ENCODE assay signal across 20 cellular contexts in the genomic region with DNA sequence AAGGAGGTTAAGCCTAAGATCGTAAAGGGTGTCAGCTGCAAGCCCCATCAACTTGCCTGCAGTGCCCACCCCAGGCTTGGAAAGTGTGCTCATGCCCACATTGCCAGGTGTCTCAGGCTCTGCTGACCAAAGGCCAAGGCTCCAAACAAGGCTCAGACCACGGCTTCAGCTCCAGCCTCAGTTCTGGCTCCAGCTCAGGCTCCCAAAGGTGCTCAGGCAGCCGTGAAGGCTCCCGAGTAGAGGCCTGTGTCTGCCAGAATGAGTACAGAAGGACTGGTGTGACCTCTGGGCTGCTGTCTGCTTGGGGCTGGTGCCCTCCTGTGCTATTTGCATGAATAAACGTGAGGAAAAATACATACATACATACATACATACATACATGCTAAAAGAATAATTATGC. TPM values are rescaled to one million over a fixed set of nuclear protein-coding genes. Genes with fewer than 3 reads are reported as not detected.
A peak's percentile ranks its signal among the peaks of the same experiment; 100 is the strongest.
DNase-seq lines count a peak whose midpoint lies in the region; ATAC-seq, FAIRE-seq and TF ChIP-seq lines count a peak whose summit lies in the region.
"Had no signal": no experiment of that assay in that cellular context is flagged by ENCODE, and none has a peak within 500 bp of the region (broad histone marks: within the 10 kb centered on the region; RNA-seq: fewer than 3 reads in every experiment).

No MANE protein-coding gene starts in this region.

- no TSS peak for BruUV-seq in HepG2 (replicated peaks; lab: Mats Ljungman, UMichigan)

- no peak overlapping the region for H3K27ac Mint-ChIP-seq in astrocyte (ENCODE audit: unreplicated experiment)
- H3K27ac Mint-ChIP-seq in CD8-positive, alpha-beta memory T cell, result no peak overlapping the region
- H3K27ac Mint-ChIP-seq in activated naive CD4-positive, alpha-beta T cell treated with anti-CD3 and anti-CD28 coated beads for 36 hours, result no peak overlapping the region
- H3K27ac Mint-ChIP-seq: CD4-positive, alpha-beta T cell had no signal

- 0% methylated on average over 4 of the region's 5 CpGs for WGBS in HepG2 (ENCODE audit: low lambda C conversion rate)
- 74% methylated on average over 4 of the region's 5 CpGs for WGBS in right lobe of liver (ENCODE audit: insufficient coverage, low coverage, low lambda C conversion rate, missing lambda C conversion rate)

- no peak for ATAC-seq in HepG2
- ATAC-seq in right lobe of liver, result no peak
- no peak for ATAC-seq in GM21528 (IDR thresholded peaks at IDR 0.05; ENCODE audit: low FRiP score, unreplicated experiment)
- ATAC-seq in foreskin keratinocyte, result no peak

- H3K79me2 ChIP-seq in HepG2 (ENCODE audit: insufficient read depth, low read length) (no peaks in the 10 kb centered on the region), astrocyte (ENCODE audit: insufficient read depth, low read length) (no peaks in the 10 kb centered on the region)

- DNase-seq in HepG2 (ENCODE audit: low spot score) (no peak), right lobe of liver (no peak), astrocyte (ENCODE audit: low read depth) (no peak), myocyte (ENCODE audit: low read depth) (peak; percentile 77), foreskin keratinocyte (no peak)
- DNase-seq in CD8-positive, alpha-beta memory T cell, result no peak
- DNase-seq in activated naive CD4-positive, alpha-beta T cell treated with anti-CD3 and anti-CD28 coated beads for 36 hours, result no peak
- DNase-seq: 8988T; CD4-positive, alpha-beta T cell; DMS153; GDM1; GOT3; NCI-H1417 treated with DMSO at 0.1 percent for 48 hours; NCI-H187 treated with DMSO at 0.1 percent for 48 hours; NCI-H2227 treated with DMSO at 0.1 percent for 48 hours; NCI-H510A treated with DMSO at 0.1 percent for 48 hours; NCI-H774; OCI-M1; SJCRH30 had no signal

- H3K4me1 ChIP-seq in HepG2 (ENCODE audit: insufficient read depth, low read length), result peaks cover 45% of the 10 kb centered on the region
- no peaks in the 10 kb centered on the region for H3K4me1 ChIP-seq in right lobe of liver
- H3K4me1 ChIP-seq in astrocyte (ENCODE audit: insufficient read depth, low read length), result peaks cover 60% of the 10 kb centered on the region
- H3K4me1 ChIP-seq in CD8-positive, alpha-beta memory T cell (ENCODE audit: insufficient read depth, low read length), result no peaks in the 10 kb centered on the region
- peaks cover 29% of the 10 kb centered on the region for H3K4me1 ChIP-seq in foreskin keratinocyte

- H3K27ac ChIP-seq in HepG2 (ENCODE audit: extremely low read length, insufficient read depth, low read length), result no peak overlapping the region
- no peak overlapping the region for H3K27ac ChIP-seq in right lobe of liver
- peak overlapping the region; percentile 82 for H3K27ac ChIP-seq in astrocyte (ENCODE audit: low read depth, low read length)
- no peak overlapping the region for H3K27ac ChIP-seq in CD8-positive, alpha-beta memory T cell (ENCODE audit: low read depth, low read length)
- H3K27ac ChIP-seq in foreskin keratinocyte, result no peak overlapping the region
- H3K27ac ChIP-seq: SJCRH30 had no signal

- H3K9me3 ChIP-seq in HepG2 (ENCODE audit: low read length), result no peaks in the 10 kb centered on the region
- H3K9me3 ChIP-seq in right lobe of liver, result no peaks in the 10 kb centered on the region
- no peaks in the 10 kb centered on the region for H3K9me3 ChIP-seq in astrocyte (ENCODE audit: insufficient read depth, low read depth, low read length)
- no peaks in the 10 kb centered on the region for H3K9me3 ChIP-seq in CD8-positive, alpha-beta memory T cell (ENCODE audit: low read length)
- H3K9me3 ChIP-seq: SJCRH30 had no signal

- H3K4me3 ChIP-seq in HepG2 (replicated peaks in 1 of 3; ENCODE audit: insufficient read depth in 1 of 3, low read depth in 2 of 3, low read length in 3 of 3), result no peak overlapping the region
- H3K4me3 ChIP-seq in right lobe of liver, result no peak overlapping the region
- no peak overlapping the region for H3K4me3 ChIP-seq in astrocyte (ENCODE audit: insufficient read depth, low read depth, low read length)
- H3K4me3 ChIP-seq in CD8-positive, alpha-beta memory T cell (ENCODE audit: low read length), result no peak overlapping the region
- H3K4me3 ChIP-seq: SJCRH30 had no signal

- POLR2A ChIA-PET in HepG2 (lab: Yijun Ruan, JAX), result no interaction called here
- POLR2A ChIA-PET in CD8-positive, alpha-beta memory T cell (lab: Charles Lee), result no interaction called here

- no peak for TF ChIP-seq RAD21 in HepG2 (CRISPR knock-in tag; IDR thresholded peaks at IDR 0.05)

- H3K4me1 Mint-ChIP-seq in astrocyte (ENCODE audit: low read depth, unreplicated experiment), result peaks cover 47% of the 10 kb centered on the region
- no peaks in the 10 kb centered on the region for H3K4me1 Mint-ChIP-seq in CD8-positive, alpha-beta memory T cell
- no peaks in the 10 kb centered on the region for H3K4me1 Mint-ChIP-seq in activated naive CD4-positive, alpha-beta T cell treated with anti-CD3 and anti-CD28 coated beads for 36 hours (ENCODE audit: low read depth)

- intact Hi-C loops in HepG2 (cut with micrococcal nuclease; ENCODE audit: unreplicated experiment) (no loop called here), right lobe of liver (cut with DNase I) (no loop called here)
- intact Hi-C loops in activated naive CD4-positive, alpha-beta T cell treated with anti-CD3 and anti-CD28 coated beads for 36 hours (cut with micrococcal nuclease), result no loop called here

- TF ChIP-seq EP300 in HepG2 (IDR thresholded peaks at IDR 0.05; ENCODE audit: low read depth in 2 of 2, low read length in 2 of 2), result no peak
- TF ChIP-seq EP300 in HepG2 (CRISPR knock-in tag; IDR thresholded peaks at IDR 0.05; ENCODE audit: borderline replicate concordance), result no peak

- no peaks in the 10 kb centered on the region for H3K27me3 Mint-ChIP-seq in astrocyte (ENCODE audit: low read depth, unreplicated experiment)
- H3K27me3 Mint-ChIP-seq in CD8-positive, alpha-beta memory T cell, result peaks cover 3 to 5% of the 10 kb centered on the region in 2 donors
- no peaks in the 10 kb centered on the region for H3K27me3 Mint-ChIP-seq in activated naive CD4-positive, alpha-beta T cell treated with anti-CD3 and anti-CD28 coated beads for 36 hours (ENCODE audit: low read depth)

- in situ Hi-C loops in HepG2 (cut with HindIII; ENCODE audit: extremely low pct_ligation_motif_present, low pct_unique_long_range_greater_than_20kb), result no loop called here

- H3K36me3 ChIP-seq in HepG2 (replicated peaks in 1 of 2; ENCODE audit: control insufficient read depth in 1 of 2, insufficient read depth in 2 of 2, low read length in 2 of 2), result no peaks in the 10 kb centered on the region
- no peaks in the 10 kb centered on the region for H3K36me3 ChIP-seq in right lobe of liver
- no peaks in the 10 kb centered on the region for H3K36me3 ChIP-seq in astrocyte (ENCODE audit: insufficient read depth, low read length)
- no peaks in the 10 kb centered on the region for H3K36me3 ChIP-seq in CD8-positive, alpha-beta memory T cell (ENCODE audit: insufficient read depth, low read length)
- H3K36me3 ChIP-seq: SJCRH30 had no signal

- CTCF ChIA-PET in HepG2 (lab: Yijun Ruan, JAX; ENCODE audit: low intra/inter-chr PET ratio, low total read pairs), result no interaction called here
- CTCF ChIA-PET in CD8-positive, alpha-beta memory T cell (lab: Charles Lee), result no interaction called here
- CTCF ChIA-PET in activated naive CD4-positive, alpha-beta T cell treated with anti-CD3 and anti-CD28 coated beads for 36 hours (lab: Charles Lee), result interaction anchor here (0.6 kb wide), 1 partner anchor 13 kb away, joined by 3 read pairs; no protein-coding TSS in a partner anchor

- no peak overlapping the region for H3K4me3 Mint-ChIP-seq in astrocyte (ENCODE audit: unreplicated experiment)
- H3K4me3 Mint-ChIP-seq in CD8-positive, alpha-beta memory T cell, result no peak overlapping the region
- no peak overlapping the region for H3K4me3 Mint-ChIP-seq in activated naive CD4-positive, alpha-beta T cell treated with anti-CD3 and anti-CD28 coated beads for 36 hours
- H3K4me3 Mint-ChIP-seq: CD4-positive, alpha-beta T cell had no signal

- FAIRE-seq in HepG2 (lab: Jason Lieb, UNC) (no peak), astrocyte (lab: Jason Lieb, UNC) (no peak)

- TF ChIP-seq CTCF in HepG2 (CRISPR knock-in tag; IDR thresholded peaks at IDR 0.05), result no peak
- TF ChIP-seq CTCF in right lobe of liver (IDR thresholded peaks at IDR 0.05), result no peak
- TF ChIP-seq CTCF in astrocyte (IDR thresholded peaks at IDR 0.05; ENCODE audit: insufficient read depth, low read depth, low read length), result no peak
- TF ChIP-seq CTCF in foreskin keratinocyte (conservative IDR thresholded peaks at IDR 0.05), result no peak

- no peak for TF ChIP-seq POLR2A in HepG2 (IDR thresholded peaks at IDR 0.05; ENCODE audit: insufficient read depth in 1 of 2, low read depth in 2 of 2, low read length in 2 of 2)
- no peak for TF ChIP-seq POLR2A in right lobe of liver (IDR thresholded peaks at IDR 0.05)

- H3K4me2 ChIP-seq in HepG2 (ENCODE audit: low read depth, low read length) (no peak overlapping the region), astrocyte (ENCODE audit: low read length) (peak overlapping the region; percentile 57)

- H2AFZ ChIP-seq in HepG2 (ENCODE audit: low read length) (peak overlapping the region; percentile 36), astrocyte (ENCODE audit: low read depth, low read length) (no peak overlapping the region)

- no peak overlapping the region for H3K9ac ChIP-seq in HepG2 (ENCODE audit: insufficient read depth, low read depth, low read length)
- peak overlapping the region; percentile 30 for H3K9ac ChIP-seq in astrocyte (ENCODE audit: low read length)

- no peaks in the 10 kb centered on the region for H3K27me3 ChIP-seq in HepG2 (ENCODE audit: control insufficient read depth in 1 of 2, insufficient read depth in 2 of 2, low read length in 2 of 2)
- no peaks in the 10 kb centered on the region for H3K27me3 ChIP-seq in right lobe of liver
- no peaks in the 10 kb centered on the region for H3K27me3 ChIP-seq in astrocyte (ENCODE audit: insufficient read depth, low read length)
- no peaks in the 10 kb centered on the region for H3K27me3 ChIP-seq in CD8-positive, alpha-beta memory T cell (ENCODE audit: insufficient read depth, low read length, poor library complexity, severe bottlenecking)
- no peaks in the 10 kb centered on the region for H3K27me3 ChIP-seq in foreskin keratinocyte
- H3K27me3 ChIP-seq: SJCRH30 had no signal

- H3K36me3 Mint-ChIP-seq in astrocyte (ENCODE audit: low read depth, unreplicated experiment), result no peaks in the 10 kb centered on the region
- H3K36me3 Mint-ChIP-seq in CD8-positive, alpha-beta memory T cell, result no peaks in the 10 kb centered on the region
- no peaks in the 10 kb centered on the region for H3K36me3 Mint-ChIP-seq in activated naive CD4-positive, alpha-beta T cell treated with anti-CD3 and anti-CD28 coated beads for 36 hours (ENCODE audit: low read depth)

- H3K9me3 Mint-ChIP-seq in astrocyte (ENCODE audit: unreplicated experiment), result no peaks in the 10 kb centered on the region
- no peaks in the 10 kb centered on the region for H3K9me3 Mint-ChIP-seq in CD8-positive, alpha-beta memory T cell
- no peaks in the 10 kb centered on the region for H3K9me3 Mint-ChIP-seq in activated naive CD4-positive, alpha-beta T cell treated with anti-CD3 and anti-CD28 coated beads for 36 hours
- H3K9me3 Mint-ChIP-seq: CD4-positive, alpha-beta T cell had no signal

- H4K20me1 ChIP-seq in HepG2 (ENCODE audit: insufficient read depth, low read length) (no peaks in the 10 kb centered on the region), astrocyte (ENCODE audit: insufficient read depth, low read length) (no peaks in the 10 kb centered on the region)

RNA-seq across cellular contexts. Expression of gene UACA, which starts 27.9 kb away (rescaled TPM):
- total RNA-seq in HepG2 (2016; rRNA removed; fragmentation: Illumina TruSeq; extraction: Trizol) (17.8 and 22.1 TPM in 2 replicates), right lobe of liver (10 to 100 TPM; 10.1 to 22.3 (median 14.4) TPM), astrocyte (168 and 200 TPM in 2 replicates), myocyte (31.5 and 45.4 TPM in 2 replicates), foreskin keratinocyte (45.8 and 46.1 TPM in 2 replicates)
- 14.4 and 18.1 TPM in 2 replicates for total RNA-seq in HepG2 (2016; cell fraction: cytosol; rRNA removed; fragmentation: Illumina TruSeq; extraction: Trizol; ENCODE audit: low read depth)
- total RNA-seq in HepG2 (2016; cell fraction: insoluble cytoplasmic fraction; rRNA removed; fragmentation: Illumina TruSeq; extraction: Trizol), result 19.7 and 21.3 TPM in 2 replicates
- 7.7 and 8.4 TPM in 2 replicates for total RNA-seq in HepG2 (2016; cell fraction: membrane; rRNA removed; fragmentation: Illumina TruSeq; extraction: Trizol)
- 36.5 and 36.9 TPM in 2 replicates for total RNA-seq in HepG2 (2016; cell fraction: nucleus; rRNA removed; fragmentation: Illumina TruSeq; extraction: Trizol)
- polyA plus RNA-seq in HepG2 (2011; rRNA removed) (33.5 and 39.2 TPM in 2 replicates), foreskin keratinocyte (28.6 and 29.0 TPM in 2 replicates)
- polyA plus RNA-seq in HepG2 (2011; cell fraction: cytosol; rRNA removed), result 12.5 and 15.3 TPM in 2 replicates
- polyA plus RNA-seq in HepG2 (2011; cell fraction: nucleus; rRNA removed), result 35.7 and 38.2 TPM in 2 replicates
- 27.2 and 36.9 TPM in 2 replicates for polyA plus RNA-seq in HepG2 (2012)
- 0.66 and 0.80 TPM in 2 replicates for polyA plus RNA-seq in HepG2 (2016; cell fraction: cytosol; fragmentation: Illumina TruSeq; extraction: Trizol; ENCODE audit: low read depth)
- polyA plus RNA-seq in HepG2 (2016; cell fraction: insoluble cytoplasmic fraction; fragmentation: Illumina TruSeq; extraction: Trizol; ENCODE audit: low read depth), result 10.1 and 14.0 TPM in 2 replicates
- polyA plus RNA-seq in HepG2 (2016; cell fraction: membrane; fragmentation: Illumina TruSeq; extraction: Trizol; ENCODE audit: low read depth), result 2.0 TPM in 2 replicates
- 40.1 and 43.4 TPM in 2 replicates for polyA plus RNA-seq in HepG2 (2016; cell fraction: nucleus; fragmentation: Illumina TruSeq; extraction: Trizol; ENCODE audit: insufficient read depth, low read depth)
- 60.8 and 71.4 TPM in 2 replicates for polyA minus RNA-seq in HepG2 (2011; rRNA and poly(A)+ RNA removed; ENCODE audit: low replicate concordance)
- polyA minus RNA-seq in HepG2 (2011; cell fraction: cytosol; rRNA and poly(A)+ RNA removed), result 20.9 and 27.9 TPM in 2 replicates
- 93.1 and 97.1 TPM in 2 replicates for polyA minus RNA-seq in HepG2 (2011; cell fraction: nucleus; rRNA and poly(A)+ RNA removed)
- polyA plus RNA-seq in myocyte (2012), result 61.8 TPM
- under 1 TPM; 0.53 to 0.81 TPM for total RNA-seq in CD8-positive, alpha-beta memory T cell
- not detected for polyA plus RNA-seq in CD8-positive, alpha-beta memory T cell
- total RNA-seq in activated naive CD4-positive, alpha-beta T cell treated with anti-CD3 and anti-CD28 coated beads for 36 hours, result 1 to 10 TPM; 3.9 to 5.3 TPM
